In genomic region chr14:60734465-60735242, GRCh38 we compare ENCODE assay signal across 1 cellular context.
TF ChIP-seq lines count a peak whose summit lies in the region.

TSS of gene MNAT1 (plus strand) at chr14:60734761. CDS start at chr14:60734863, 102 bp downstream.

TF ChIP-seq in HEK293, 187 proteins besides CTCF, POLR2A, EP300 and RAD21 (continued from another document and continues in another):
- TF ChIP-seq ZNF280C (tag by site-specific recombination; IDR thresholded peaks at IDR 0.05) (no peak), SETDB1 (IDR thresholded peaks at IDR 0.05; ENCODE audit: insufficient read length, low read length) (no peak), GLIS2 (tag by site-specific recombination; IDR thresholded peaks at IDR 0.05) (peak; percentile 70), TCF7L2 (IDR thresholded peaks at IDR 0.05; ENCODE audit: borderline replicate concordance, low read depth, low read length) (no peak), ZNF311 (tag by site-specific recombination; IDR thresholded peaks at IDR 0.05; ENCODE audit: borderline replicate concordance) (no peak), HOXC10 (CRISPR knock-in tag; IDR thresholded peaks at IDR 0.05) (0 out of 2 replicates have a peak, but pooled peaks have one; percentile 36), ZNF660 (tag by site-specific recombination; IDR thresholded peaks at IDR 0.05) (peak; percentile 84), ZNF837 (tag by site-specific recombination; IDR thresholded peaks at IDR 0.05) (no peak), ZNF341 (tag by site-specific recombination; IDR thresholded peaks at IDR 0.05; ENCODE audit: low read depth) (no peak), ZNF112 (tag by site-specific recombination; IDR thresholded peaks at IDR 0.05) (no peak), ZNF555 (tag by site-specific recombination; conservative IDR thresholded peaks at IDR 0.05) (no peak), ZNF274 (IDR thresholded peaks at IDR 0.05; ENCODE audit: low read length) (no peak), ZNF274 (tag by site-specific recombination; IDR thresholded peaks at IDR 0.05; ENCODE audit: borderline replicate concordance) (no peak), ZNF558 (tag by site-specific recombination; IDR thresholded peaks at IDR 0.05) (peak; percentile 79; the same call in 1 of the 2 replicates), ZNF366 (tag by site-specific recombination; conservative IDR thresholded peaks at IDR 0.05) (no peak), BCL11B (tag by site-specific recombination; IDR thresholded peaks at IDR 0.05; ENCODE audit: low read depth) (no peak), ZNF791 (tag by site-specific recombination; IDR thresholded peaks at IDR 0.05) (no peak), ZNF426 (tag by site-specific recombination; IDR thresholded peaks at IDR 0.05) (no peak), ZNF707 (tag by site-specific recombination; IDR thresholded peaks at IDR 0.05) (no peak), YY1 (tag by site-specific recombination; IDR thresholded peaks at IDR 0.05) (peak; percentile 75), ZNF510 (tag by site-specific recombination; IDR thresholded peaks at IDR 0.05; ENCODE audit: insufficient replicate concordance) (no peak), ZBTB8A (tag by site-specific recombination; IDR thresholded peaks at IDR 0.05) (peak; percentile 83), ZNF266 (tag by site-specific recombination; IDR thresholded peaks at IDR 0.05; ENCODE audit: low read depth) (no peak), ZFP69B (tag by site-specific recombination; IDR thresholded peaks at IDR 0.05) (peak; percentile 50), ZNF140 (tag by site-specific recombination; IDR thresholded peaks at IDR 0.05) (no peak), ZNF155 (tag by site-specific recombination; IDR thresholded peaks at IDR 0.05) (no peak), MYNN (tag by site-specific recombination; IDR thresholded peaks at IDR 0.05; ENCODE audit: borderline replicate concordance) (0 out of 2 replicates have a peak, but pooled peaks have one; percentile 61), SCRT1 (tag by site-specific recombination; IDR thresholded peaks at IDR 0.05; ENCODE audit: borderline replicate concordance) (peak; percentile 93), KLF16 (tag by site-specific recombination; IDR thresholded peaks at IDR 0.05) (peak; percentile 81), HOXA7 (CRISPR knock-in tag; IDR thresholded peaks at IDR 0.05; ENCODE audit: borderline replicate concordance) (no peak), REST (tag by site-specific recombination; IDR thresholded peaks at IDR 0.05) (0 out of 2 replicates have a peak, but pooled peaks have one; percentile 48), ZNF302 (tag by site-specific recombination; IDR thresholded peaks at IDR 0.05; ENCODE audit: low read depth) (no peak), YY2 (tag by site-specific recombination; IDR thresholded peaks at IDR 0.05) (peak; percentile 64), ZNF488 (tag by site-specific recombination; IDR thresholded peaks at IDR 0.05) (no peak), ZNF214 (tag by site-specific recombination; IDR thresholded peaks at IDR 0.05; ENCODE audit: borderline replicate concordance) (no peak), SP3 (tag by site-specific recombination; IDR thresholded peaks at IDR 0.05) (no peak; the same call in 1 of the 2 replicates), ZNF792 (tag by site-specific recombination; IDR thresholded peaks at IDR 0.05) (no peak), ZNF202 (tag by site-specific recombination; IDR thresholded peaks at IDR 0.05; ENCODE audit: borderline replicate concordance) (no peak), ZNF664 (tag by site-specific recombination; IDR thresholded peaks at IDR 0.05) (peak; percentile 30; the same call in 1 of the 2 replicates), ZNF132 (tag by site-specific recombination; IDR thresholded peaks at IDR 0.05; ENCODE audit: borderline replicate concordance) (no peak), ZNF2 (tag by site-specific recombination; IDR thresholded peaks at IDR 0.05) (peak; percentile 71; the same call in 1 of the 2 replicates), MZF1 (tag by site-specific recombination; IDR thresholded peaks at IDR 0.05; ENCODE audit: borderline replicate concordance) (no peak), ZNF416 (tag by site-specific recombination; IDR thresholded peaks at IDR 0.05) (no peak), ZNF19 (tag by site-specific recombination; IDR thresholded peaks at IDR 0.05; ENCODE audit: low read depth) (no peak), OSR2 (tag by site-specific recombination; IDR thresholded peaks at IDR 0.05) (no peak), ZNF239 (tag by site-specific recombination; IDR thresholded peaks at IDR 0.05) (no peak), ZNF544 (tag by site-specific recombination; IDR thresholded peaks at IDR 0.05) (no peak), GLI4 (tag by site-specific recombination; IDR thresholded peaks at IDR 0.05) (peak; percentile 74), ZNF621 (tag by site-specific recombination; IDR thresholded peaks at IDR 0.05) (no peak), KLF1 (tag by site-specific recombination; IDR thresholded peaks at IDR 0.05) (peak; percentile 48; the same call in 1 of the 2 replicates), ZNF585B (tag by site-specific recombination; IDR thresholded peaks at IDR 0.05) (no peak), ZEB2 (tag by site-specific recombination; IDR thresholded peaks at IDR 0.05) (no peak; the same call in 1 of the 2 replicates), ZNF670 (tag by site-specific recombination; IDR thresholded peaks at IDR 0.05; ENCODE audit: low read depth) (no peak), PRDM1 (tag by site-specific recombination; IDR thresholded peaks at IDR 0.05) (no peak), FEZF1 (tag by site-specific recombination; IDR thresholded peaks at IDR 0.05) (peak; percentile 41; the same call in 1 of the 2 replicates), ZNF623 (tag by site-specific recombination; IDR thresholded peaks at IDR 0.05) (0 out of 2 replicates have a peak, but pooled peaks have one; percentile 12), ZNF18 (tag by site-specific recombination; IDR thresholded peaks at IDR 0.05) (no peak), ZFP37 (tag by site-specific recombination; IDR thresholded peaks at IDR 0.05) (peak; percentile 92), ZNF624 (tag by site-specific recombination; IDR thresholded peaks at IDR 0.05) (no peak)
- TF ChIP-seq, protein P1, sequence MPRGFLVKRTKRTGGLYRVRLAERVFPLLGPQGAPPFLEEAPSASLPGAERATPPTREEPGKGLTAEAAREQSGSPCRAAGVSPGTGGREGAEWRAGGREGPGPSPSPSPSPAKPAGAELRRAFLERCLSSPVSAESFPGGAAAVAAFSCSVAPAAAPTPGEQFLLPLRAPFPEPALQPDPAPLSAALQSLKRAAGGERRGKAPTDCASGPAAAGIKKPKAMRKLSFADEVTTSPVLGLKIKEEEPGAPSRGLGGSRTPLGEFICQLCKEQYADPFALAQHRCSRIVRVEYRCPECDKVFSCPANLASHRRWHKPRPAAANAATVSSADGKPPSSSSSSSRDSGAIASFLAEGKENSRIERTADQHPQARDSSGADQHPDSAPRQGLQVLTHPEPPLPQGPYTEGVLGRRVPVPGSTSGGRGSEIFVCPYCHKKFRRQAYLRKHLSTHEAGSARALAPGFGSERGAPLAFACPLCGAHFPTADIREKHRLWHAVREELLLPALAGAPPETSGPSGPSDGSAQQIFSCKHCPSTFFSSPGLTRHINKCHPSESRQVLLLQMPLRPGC (tag by site-specific recombination; IDR thresholded peaks at IDR 0.05): peak; percentile 48; the same call in 1 of the 2 replicates
- TF ChIP-seq, protein P2, sequence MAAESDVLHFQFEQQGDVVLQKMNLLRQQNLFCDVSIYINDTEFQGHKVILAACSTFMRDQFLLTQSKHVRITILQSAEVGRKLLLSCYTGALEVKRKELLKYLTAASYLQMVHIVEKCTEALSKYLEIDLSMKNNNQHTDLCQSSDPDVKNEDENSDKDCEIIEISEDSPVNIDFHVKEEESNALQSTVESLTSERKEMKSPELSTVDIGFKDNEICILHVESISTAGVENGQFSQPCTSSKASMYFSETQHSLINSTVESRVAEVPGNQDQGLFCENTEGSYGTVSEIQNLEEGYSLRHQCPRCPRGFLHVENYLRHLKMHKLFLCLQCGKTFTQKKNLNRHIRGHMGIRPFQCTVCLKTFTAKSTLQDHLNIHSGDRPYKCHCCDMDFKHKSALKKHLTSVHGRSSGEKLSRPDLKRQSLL (tag by site-specific recombination; IDR thresholded peaks at IDR 0.05): no peak
